ENCODE assay signal across 21 cellular contexts in genomic region chr15:25055356-25056068, GRCh38.
DNase-seq lines count a peak whose midpoint lies in the region; ATAC-seq and TF ChIP-seq lines count a peak whose summit lies in the region.
"Had no signal": no experiment of that assay in that cellular context is flagged by ENCODE, and none has a peak within 500 bp of the region (broad histone marks: within the 10 kb centered on the region; RNA-seq: fewer than 3 reads in every experiment).

No MANE protein-coding gene starts in this region.

- peak overlapping the region; percentile 59 for H3K27ac Mint-ChIP-seq in endothelial cell (ENCODE audit: unreplicated experiment)
- H3K27ac Mint-ChIP-seq in neural crest cell (ENCODE audit: unreplicated experiment), result no peak overlapping the region
- H3K27ac Mint-ChIP-seq in type B pancreatic cell, result no peak overlapping the region
- H3K27ac Mint-ChIP-seq: activated CD4-positive, alpha-beta memory T cell treated with anti-CD3 and anti-CD28 coated beads, Interleukin-2, amount 10 ng/mL, durations not matched to agents 7 days and 5 days; activated naive CD8-positive, alpha-beta T cell treated with anti-CD3 and anti-CD28 coated beads, Interleukin-2, amount 50 U/mL, for 24 hours; T-helper 2 cell treated with Interferon-gamma antibody and Interleukin-4, amounts not matched to agents 5 μg/mL and 100 μg/mL, for 36 hours; WTC11 had no signal

- H4K20me1 ChIP-seq in PC-9 (ENCODE audit: insufficient read depth), result no peaks in the 10 kb centered on the region

- no peak overlapping the region for H2BK5ac ChIP-seq in mesenchymal stem cell (ENCODE audit: low read depth, low read length, poor library complexity, severe bottlenecking)

- H3K14ac ChIP-seq in mesenchymal stem cell (ENCODE audit: low read length in 2 of 2), result no peak overlapping the region

- no peak overlapping the region for H2BK12ac ChIP-seq in mesenchymal stem cell (ENCODE audit: low read length in 2 of 2)

- H3K4me3 ChIP-seq in mesenchymal stem cell (ENCODE audit: insufficient read depth in 1 of 2, low read depth in 1 of 2, low read length in 2 of 2) (peak overlapping the region in 1 of 2 experiments; percentile 49), PC-9 (no peak overlapping the region)
- H3K4me3 ChIP-seq: SK-N-MC, thyroid gland had no signal

- H3K9ac ChIP-seq in mesenchymal stem cell (ENCODE audit: low read length), result no peak overlapping the region

- no peak overlapping the region for H3K27ac ChIP-seq in mesenchymal stem cell (ENCODE audit: low read length, poor library complexity, severe bottlenecking)
- H3K27ac ChIP-seq in PC-9, result no peak overlapping the region
- H3K27ac ChIP-seq: 22Rv1, breast epithelium, SK-N-MC, thyroid gland had no signal

- H3K4me1 ChIP-seq in mesenchymal stem cell (ENCODE audit: control insufficient read depth, insufficient read depth, low read depth, low read length), result no peaks in the 10 kb centered on the region
- H3K4me1 ChIP-seq in PC-9 (replicated peaks; ENCODE audit: insufficient read depth), result no peaks in the 10 kb centered on the region
- H3K4me1 ChIP-seq: breast epithelium, thyroid gland had no signal

- intact Hi-C loops in PC-9 (cut with micrococcal nuclease; ENCODE audit: unreplicated experiment), result no loop called here

- no peaks in the 10 kb centered on the region for H3K9me2 ChIP-seq in PC-9 (ENCODE audit: insufficient read depth)

- H3F3A ChIP-seq in PC-9 (ENCODE audit: insufficient read depth, low read depth), result no peaks in the 10 kb centered on the region

- no TSS peak for BruUV-seq in PC-9 (replicated peaks; lab: Mats Ljungman, UMichigan)

- CTCF ChIA-PET in PC-9 (lab: Charles Lee), result no interaction called here

- H3K36me3 Mint-ChIP-seq in endothelial cell (ENCODE audit: low read depth, unreplicated experiment) (peaks cover 99% of the 10 kb centered on the region), neural crest cell (ENCODE audit: low read depth) (peaks cover 99% of the 10 kb centered on the region), type B pancreatic cell (peaks cover 91% of the 10 kb centered on the region)

- no peak overlapping the region for H3K23ac ChIP-seq in mesenchymal stem cell (ENCODE audit: low read length in 2 of 2)

- no peak overlapping the region for H2AK5ac ChIP-seq in mesenchymal stem cell (ENCODE audit: low read length, severe bottlenecking)

- no peak for TF ChIP-seq CTCF in endothelial cell (IDR thresholded peaks at IDR 0.05; ENCODE audit: unreplicated experiment)
- TF ChIP-seq CTCF in neural crest cell (conservative IDR thresholded peaks at IDR 0.05), result no peak
- no peak for TF ChIP-seq CTCF in type B pancreatic cell (conservative IDR thresholded peaks at IDR 0.05)
- no peak for TF ChIP-seq CTCF in PC-9 (conservative IDR thresholded peaks at IDR 0.05)

- no peaks in the 10 kb centered on the region for H3K27me3 ChIP-seq in mesenchymal stem cell (ENCODE audit: control insufficient read depth in 1 of 2, insufficient read depth in 1 of 2, low read length in 2 of 2)
- no peaks in the 10 kb centered on the region for H3K27me3 ChIP-seq in PC-9 (ENCODE audit: insufficient read depth, low read depth)
- H3K27me3 ChIP-seq: breast epithelium, thyroid gland had no signal

- H3K4me1 Mint-ChIP-seq in endothelial cell (ENCODE audit: unreplicated experiment) (no peaks in the 10 kb centered on the region), neural crest cell (no peaks in the 10 kb centered on the region), type B pancreatic cell (ENCODE audit: unreplicated experiment) (no peaks in the 10 kb centered on the region)
- H3K4me1 Mint-ChIP-seq: activated CD4-positive, alpha-beta memory T cell treated with anti-CD3 and anti-CD28 coated beads, Interleukin-2, amount 10 ng/mL, durations not matched to agents 7 days and 5 days; activated naive CD8-positive, alpha-beta T cell treated with anti-CD3 and anti-CD28 coated beads, Interleukin-2, amount 50 U/mL, for 24 hours; WTC11 had no signal

- no peak overlapping the region for H3K4ac ChIP-seq in mesenchymal stem cell (ENCODE audit: low read depth in 1 of 2, low read length in 2 of 2)

- H4K8ac ChIP-seq in mesenchymal stem cell (ENCODE audit: low read length), result no peak overlapping the region

- peak overlapping the region; percentile 83 for H3K4me3 Mint-ChIP-seq in endothelial cell (ENCODE audit: unreplicated experiment)
- H3K4me3 Mint-ChIP-seq in neural crest cell, result peak overlapping the region; percentile 15
- no peak overlapping the region for H3K4me3 Mint-ChIP-seq in type B pancreatic cell
- H3K4me3 Mint-ChIP-seq: activated CD4-positive, alpha-beta memory T cell treated with anti-CD3 and anti-CD28 coated beads, Interleukin-2, amount 10 ng/mL, durations not matched to agents 7 days and 5 days; activated naive CD8-positive, alpha-beta T cell treated with anti-CD3 and anti-CD28 coated beads, Interleukin-2, amount 50 U/mL, for 24 hours; T-helper 2 cell treated with Interferon-gamma antibody and Interleukin-4, amounts not matched to agents 5 μg/mL and 100 μg/mL, for 36 hours; WTC11 had no signal

- no peak overlapping the region for H2BK15ac ChIP-seq in mesenchymal stem cell (ENCODE audit: low read depth, poor library complexity, severe bottlenecking)

- no peak overlapping the region for H3K18ac ChIP-seq in mesenchymal stem cell (ENCODE audit: low read depth in 1 of 2, low read length in 2 of 2)

- H3K36me3 ChIP-seq in mesenchymal stem cell (ENCODE audit: control insufficient read depth in 1 of 2, insufficient read depth in 2 of 2, low read depth in 1 of 2, low read length in 2 of 2), result peaks cover 99 to 100% of the 10 kb centered on the region in 2 experiments
- H3K36me3 ChIP-seq in PC-9 (ENCODE audit: low read depth), result no peaks in the 10 kb centered on the region

- no peaks in the 10 kb centered on the region for H3K79me2 ChIP-seq in PC-9 (ENCODE audit: low read depth)

- no peak overlapping the region for H3K4me2 ChIP-seq in mesenchymal stem cell (ENCODE audit: low read length, poor library complexity, severe bottlenecking)
- H3K4me2 ChIP-seq in PC-9, result no peak overlapping the region

- POLR2A ChIA-PET in PC-9 (lab: Charles Lee; ENCODE audit: unreplicated experiment), result no interaction called here

- H3K79me1 ChIP-seq in mesenchymal stem cell (replicated peaks; ENCODE audit: low read length, poor library complexity, severe bottlenecking), result peaks cover 5% of the 10 kb centered on the region

- DNase-seq in activated CD4-positive, CD25-positive, alpha-beta regulatory T cell treated with anti-CD3 and anti-CD28 coated beads, Interleukin-2, amount 50 U/mL, for 72 hours, result peak; percentile 6
- no peak for DNase-seq in activated CD4-positive, CD25-positive, alpha-beta regulatory T cell (lab: John Stamatoyannopoulos, UW)
- DNase-seq in endothelial cell (ENCODE audit: low spot score) (no peak), neural crest cell (ENCODE audit: low read depth, low spot score) (no peak), type B pancreatic cell (ENCODE audit: extremely low spot score, unreplicated experiment) (peak; percentile 43), mesenchymal stem cell (no peak), PC-9 (no peak)
- DNase-seq: activated CD4-positive, alpha-beta memory T cell treated with anti-CD3 and anti-CD28 coated beads, Interleukin-2, amount 10 ng/mL, durations not matched to agents 7 days and 5 days; activated naive CD8-positive, alpha-beta T cell treated with anti-CD3 and anti-CD28 coated beads, Interleukin-2, amount 50 U/mL, for 24 hours; dermis blood vessel endothelial cell; NCI-H1417 treated with DMSO at 0.1 percent for 48 hours; retina; stimulated activated CD4-positive, alpha-beta T cell treated with anti-CD3 and anti-CD28 coated beads, Interleukin-15, amount 100 ng/mL, for 24 hours had no signal

- H3K27me3 Mint-ChIP-seq in endothelial cell (ENCODE audit: unreplicated experiment) (peaks cover 66% of the 10 kb centered on the region), neural crest cell (ENCODE audit: low read depth) (peaks cover 4% of the 10 kb centered on the region), type B pancreatic cell (no peaks in the 10 kb centered on the region)
- H3K27me3 Mint-ChIP-seq: activated CD4-positive, alpha-beta memory T cell treated with anti-CD3 and anti-CD28 coated beads, Interleukin-2, amount 10 ng/mL, durations not matched to agents 7 days and 5 days; activated naive CD8-positive, alpha-beta T cell treated with anti-CD3 and anti-CD28 coated beads, Interleukin-2, amount 50 U/mL, for 24 hours had no signal

- ATAC-seq in HG03354 (IDR thresholded peaks at IDR 0.05; ENCODE audit: poor library complexity, severe bottlenecking, unreplicated experiment), result no peak
- ATAC-seq: activated naive CD8-positive, alpha-beta T cell treated with anti-CD3 and anti-CD28 coated beads, Interleukin-2, amount 50 U/mL, for 24 hours; Panc1; WTC11 had no signal

- 92% methylated on average over 9 of the region's 9 CpGs for WGBS in mesenchymal stem cell

- H2BK120ac ChIP-seq in mesenchymal stem cell (ENCODE audit: low read depth, low read length), result no peak overlapping the region

- H3K9me3 Mint-ChIP-seq in endothelial cell (ENCODE audit: unreplicated experiment) (peaks cover 94% of the 10 kb centered on the region), neural crest cell (peaks cover 32% of the 10 kb centered on the region), type B pancreatic cell (peaks cover 24% of the 10 kb centered on the region)

- H4K91ac ChIP-seq in mesenchymal stem cell (ENCODE audit: low read length), result no peak overlapping the region

- no peak overlapping the region for H2AFZ ChIP-seq in mesenchymal stem cell (ENCODE audit: low read depth, low read length)
- H2AFZ ChIP-seq in PC-9, result no peak overlapping the region

- H3K9me3 ChIP-seq in mesenchymal stem cell (ENCODE audit: control insufficient read depth, low read length) (peaks cover 100% of the 10 kb centered on the region), PC-9 (ENCODE audit: insufficient read depth, low read depth) (no peaks in the 10 kb centered on the region)

Comparison
In these comparisons a context has a peak if more than half of its experiments do, and no peak if none do; other contexts are left out.
1. DNase-seq: peak in activated CD4-positive, CD25-positive, alpha-beta regulatory T cell treated with anti-CD3 and anti-CD28 coated beads, Interleukin-2, amount 50 U/mL, for 72 hours (single experiment) and type B pancreatic cell (single experiment); none in activated CD4-positive, CD25-positive, alpha-beta regulatory T cell (0 of 4), endothelial cell (single experiment), neural crest cell (single experiment), mesenchymal stem cell (single experiment) and PC-9 (0 of 2).